Comparison of ENCODE assay signal across 8 cellular contexts in the genomic region with DNA sequence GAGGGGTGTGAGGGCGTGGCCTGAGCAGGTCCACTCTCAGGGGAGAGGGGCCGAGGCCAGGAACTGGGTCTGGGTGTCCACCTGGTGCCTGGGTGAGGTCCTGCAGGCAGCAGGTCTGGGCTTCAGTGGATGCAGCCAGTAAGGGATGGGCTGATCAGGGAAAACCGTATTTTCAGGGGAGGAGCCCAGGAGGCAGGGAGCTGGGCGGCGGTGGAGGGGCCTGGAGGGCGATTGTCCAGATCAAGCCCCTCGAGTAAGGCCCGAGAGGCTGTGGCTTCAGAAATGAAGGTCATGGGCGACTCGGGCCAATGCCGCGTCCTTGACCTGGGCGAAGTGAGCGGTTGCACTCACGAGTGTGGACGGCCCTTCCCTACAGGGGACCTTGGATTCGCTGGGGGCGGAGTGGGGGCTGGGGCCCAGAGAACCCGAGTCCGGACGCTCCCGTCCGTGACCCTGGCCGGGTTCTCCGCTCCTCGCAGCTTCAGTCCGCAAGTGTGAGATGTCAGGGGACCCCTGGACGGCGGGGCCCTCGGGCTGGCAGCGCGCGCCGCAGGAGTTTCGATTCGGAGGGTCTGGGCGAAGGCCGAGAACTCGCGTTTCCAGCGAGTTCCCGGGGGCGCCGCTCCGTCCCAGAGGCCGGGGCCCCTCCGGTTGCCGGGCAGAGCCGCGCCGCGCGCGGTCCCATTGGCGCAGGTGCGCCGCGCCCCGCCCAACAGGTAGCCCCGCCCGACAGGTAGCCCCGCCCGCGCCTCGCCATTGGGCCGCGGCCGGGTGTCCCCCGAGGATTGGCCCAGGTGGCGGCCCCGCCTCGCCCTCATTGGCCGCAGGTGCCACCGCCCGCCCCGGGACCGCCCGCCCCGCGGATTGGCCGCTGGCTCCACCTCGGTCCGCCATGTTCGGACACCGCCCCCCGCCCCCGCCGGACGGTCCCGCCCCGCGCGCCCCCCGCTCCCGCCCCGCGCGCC. TPM values are rescaled to one million over a fixed set of nuclear protein-coding genes. Genes with fewer than 3 reads are reported as not detected.
DNase-seq lines count a peak whose midpoint lies in the region; ATAC-seq and TF ChIP-seq lines count a peak whose summit lies in the region.

A gene (plus strand): TSS at position 895 of the 965 bp plus-strand sequence. CDS start 220 bp downstream, outside the sequence.

- H3K4me3 ChIP-seq in OCI-LY1 (ENCODE audit: low read depth, low read length, poor library complexity, severe bottlenecking) (peak within 1 kb of the TSS; percentile 73), foreskin fibroblast (ENCODE audit: low read depth in 1 of 2, low read length in 2 of 2) (no peak within 1 kb of the TSS), neuronal stem cell (ENCODE audit: low read length in 2 of 2) (peak within 1 kb of the TSS in 1 of 2 donors; percentile 95), thoracic aorta (peak within 1 kb of the TSS; percentile 68)

- no peak within 1 kb of the TSS for H3K27ac Mint-ChIP-seq in activated T-cell treated with anti-CD3 and anti-CD28 coated beads, Interleukin-2, amount 50 U/mL, for 72 hours

- peaks cover 23% of the 10 kb centered on the region for H3K4me1 Mint-ChIP-seq in activated T-cell treated with anti-CD3 and anti-CD28 coated beads, Interleukin-2, amount 50 U/mL, for 72 hours (ENCODE audit: low read depth)

- H3K27me3 ChIP-seq in OCI-LY1 (ENCODE audit: insufficient read depth, low read length): peaks cover 9% of the 10 kb centered on the region
- H3K27me3 ChIP-seq in neuronal stem cell (ENCODE audit: control insufficient read depth in 3 of 3, insufficient read depth in 3 of 3, low read depth in 1 of 3, low read length in 3 of 3): peaks cover 0 to 91% (median 44%) of the 10 kb centered on the region in 3 experiments
- no peaks in the 10 kb centered on the region for H3K27me3 ChIP-seq in thoracic aorta (replicated peaks; ENCODE audit: insufficient read depth)

- no peaks in the 10 kb centered on the region for H3F3A ChIP-seq in OCI-LY1 (ENCODE audit: insufficient read depth, low read length)

- peak within 1 kb of the TSS; percentile 87 for H3K4me2 ChIP-seq in OCI-LY1 (ENCODE audit: low read length)
- H3K4me2 ChIP-seq in neuronal stem cell (ENCODE audit: insufficient read depth, low read length, poor library complexity, severe bottlenecking): peak within 1 kb of the TSS; percentile 96

- H3K27me3 Mint-ChIP-seq in activated T-cell treated with anti-CD3 and anti-CD28 coated beads, Interleukin-2, amount 50 U/mL, for 72 hours (ENCODE audit: low read depth): peaks cover 15% of the 10 kb centered on the region

- no peak within 1 kb of the TSS for H2BK120ac ChIP-seq in neuronal stem cell (ENCODE audit: low read depth, low read length)

- H3K9ac ChIP-seq in OCI-LY1 (ENCODE audit: low read length) (peak within 1 kb of the TSS; percentile 71), neuronal stem cell (ENCODE audit: low read depth, low read length, poor library complexity) (peak within 1 kb of the TSS; percentile 91)

- ATAC-seq in HG03135 (IDR thresholded peaks at IDR 0.05; ENCODE audit: unreplicated experiment): peak; percentile 68
- ATAC-seq in activated T-cell treated with anti-CD3 and anti-CD28 coated beads, Interleukin-2, amount 50 U/mL, for 72 hours (replicated peaks in 1 of 2): peak; percentile 93 to 94
- no peak for ATAC-seq in thoracic aorta (ENCODE audit: insufficient number of reproducible peaks, low FRiP score, low read depth)

- H3K79me2 ChIP-seq in OCI-LY1 (ENCODE audit: insufficient read depth, low read length): no peaks in the 10 kb centered on the region

- H3K14ac ChIP-seq in neuronal stem cell (ENCODE audit: low read length): peak within 1 kb of the TSS; percentile 38

- no peaks in the 10 kb centered on the region for H3K36me3 Mint-ChIP-seq in activated T-cell treated with anti-CD3 and anti-CD28 coated beads, Interleukin-2, amount 50 U/mL, for 72 hours (ENCODE audit: insufficient read depth in 2 of 2)

- H2BK12ac ChIP-seq in neuronal stem cell (ENCODE audit: low read length): peak within 1 kb of the TSS; percentile 75

- H3K9me2 ChIP-seq in OCI-LY1 (ENCODE audit: low read depth, low read length): no peaks in the 10 kb centered on the region

- DNase-seq in ELF-1 (ENCODE audit: low read depth, low spot score) (peak; percentile 95), foreskin fibroblast (no peak), neuronal stem cell (ENCODE audit: low spot score) (peak; percentile 81), thoracic aorta (ENCODE audit: low spot score) (no peak), HCEC 1CT (no peak)
- DNase-seq in activated T-cell treated with anti-CD3 and anti-CD28 coated beads, Interleukin-2, amount 50 U/mL, for 72 hours: peak; percentile 96

- no peaks in the 10 kb centered on the region for H3K9me3 Mint-ChIP-seq in activated T-cell treated with anti-CD3 and anti-CD28 coated beads, Interleukin-2, amount 50 U/mL, for 72 hours

- H3K4me1 ChIP-seq in OCI-LY1 (ENCODE audit: insufficient read depth, low read length, severe bottlenecking) (peaks cover 22% of the 10 kb centered on the region), neuronal stem cell (ENCODE audit: control insufficient read depth in 2 of 2, insufficient read depth in 1 of 2, low read depth in 1 of 2, low read length in 2 of 2) (peaks cover 3 to 22% of the 10 kb centered on the region in 2 donors), thoracic aorta (ENCODE audit: control insufficient read depth in 1 of 2, low read depth in 2 of 2) (peaks cover 0 to 15% of the 10 kb centered on the region in 2 donors)

- no peaks in the 10 kb centered on the region for H3K36me3 ChIP-seq in OCI-LY1 (ENCODE audit: insufficient read depth, low read length)
- no peaks in the 10 kb centered on the region for H3K36me3 ChIP-seq in neuronal stem cell (replicated peaks in 1 of 2; ENCODE audit: control insufficient read depth in 2 of 2, insufficient read depth in 2 of 2, low read length in 2 of 2)
- H3K36me3 ChIP-seq in thoracic aorta: no peaks in the 10 kb centered on the region

- no peak within 1 kb of the TSS for H2BK5ac ChIP-seq in neuronal stem cell (ENCODE audit: low read length)

- H4K91ac ChIP-seq in neuronal stem cell (ENCODE audit: low read depth, low read length, poor library complexity): no peak within 1 kb of the TSS

- peak within 1 kb of the TSS; percentile 89 for H3K23ac ChIP-seq in neuronal stem cell (ENCODE audit: low read depth, low read length, poor library complexity)

- no peak within 1 kb of the TSS for H2AFZ ChIP-seq in OCI-LY1 (ENCODE audit: low read length)
- no peak within 1 kb of the TSS for H2AFZ ChIP-seq in neuronal stem cell (ENCODE audit: low read length)

- peak within 1 kb of the TSS; percentile 82 for H4K8ac ChIP-seq in neuronal stem cell (ENCODE audit: low read depth, low read length)

- TF ChIP-seq CTCF in OCI-LY1 (IDR thresholded peaks at IDR 0.05; ENCODE audit: low read length) (no peak), foreskin fibroblast (IDR thresholded peaks at IDR 0.05; ENCODE audit: low read depth, low read length) (peak; percentile 9), thoracic aorta (IDR thresholded peaks at IDR 0.05) (no peak)

- no peak within 1 kb of the TSS for H3K4ac ChIP-seq in neuronal stem cell (ENCODE audit: low read length)

- no peaks in the 10 kb centered on the region for H3K9me3 ChIP-seq in OCI-LY1 (ENCODE audit: low read length)
- no peaks in the 10 kb centered on the region for H3K9me3 ChIP-seq in neuronal stem cell (replicated peaks in 1 of 2; ENCODE audit: control insufficient read depth in 2 of 2, insufficient read depth in 1 of 2, low read depth in 1 of 2, low read length in 2 of 2)
- H3K9me3 ChIP-seq in thoracic aorta: no peaks in the 10 kb centered on the region

- H2BK15ac ChIP-seq in neuronal stem cell (ENCODE audit: low read length): peak within 1 kb of the TSS; percentile 83

- no peaks in the 10 kb centered on the region for H4K20me1 ChIP-seq in OCI-LY1 (ENCODE audit: insufficient read depth, low read length)

- H3K79me1 ChIP-seq in neuronal stem cell (ENCODE audit: low read depth, low read length): peaks cover 13% of the 10 kb centered on the region

- H3K18ac ChIP-seq in neuronal stem cell (ENCODE audit: low read length): peak within 1 kb of the TSS; percentile 95

- peak within 1 kb of the TSS; percentile 86 to 91 for H3K4me3 Mint-ChIP-seq in activated T-cell treated with anti-CD3 and anti-CD28 coated beads, Interleukin-2, amount 50 U/mL, for 72 hours

- H2AK5ac ChIP-seq in neuronal stem cell (ENCODE audit: low read depth, low read length): peak within 1 kb of the TSS; percentile 99

- no CpG with 5 or more reads among the region's 98 CpGs for WGBS in neuronal stem cell (ENCODE audit: extremely low coverage in 2 of 2, insufficient read length in 2 of 2, insufficient replicate concordance in 1 of 2), 2 donors

- H3K27ac ChIP-seq in OCI-LY1 (ENCODE audit: low read depth, low read length, poor library complexity, severe bottlenecking): no peak within 1 kb of the TSS
- H3K27ac ChIP-seq in neuronal stem cell (replicated peaks; ENCODE audit: low read length): no peak within 1 kb of the TSS
- H3K27ac ChIP-seq in thoracic aorta: no peak within 1 kb of the TSS

RNA-seq across cellular contexts. Expression of the gene that starts here (rescaled TPM):
- 10 to 100 TPM; 12.3 to 16.8 TPM for total RNA-seq in activated T-cell treated with anti-CD3 and anti-CD28 coated beads, Interleukin-2, amount 50 U/mL, for 72 hours
- 29.7 TPM for polyA plus RNA-seq in neuronal stem cell (2013, experiment 1 of 2)
- 28.1 TPM for polyA plus RNA-seq in neuronal stem cell (2013, experiment 2 of 2)
- total RNA-seq in thoracic aorta: under 1 TPM in 1 of 2 donors, not detected in 1; 0.68 TPM

Comparison
In these comparisons a context has a peak if more than half of its experiments do, and no peak if none do; other contexts are left out.
1. RNA of the gene that starts here (total RNA-seq): 12.3 to 16.8 TPM in activated T-cell treated with anti-CD3 and anti-CD28 coated beads, Interleukin-2, amount 50 U/mL, for 72 hours; 0.68 TPM in thoracic aorta; every median in the first group is over 4 times any median in the second.
2. DNase-seq: peak in ELF-1 (single experiment), activated T-cell treated with anti-CD3 and anti-CD28 coated beads, Interleukin-2, amount 50 U/mL, for 72 hours (2 of 2) and neuronal stem cell (single experiment); none in foreskin fibroblast (0 of 2), thoracic aorta (single experiment) and HCEC 1CT (single experiment).
3. H3K4me3 ChIP-seq: peak in OCI-LY1 (single experiment) and thoracic aorta (single experiment); none in foreskin fibroblast (0 of 2).